ENCODE assay signal across 16 cellular contexts in genomic region chrX:153320502-153321184, GRCh38. TPM values are rescaled to one million over a fixed set of nuclear protein-coding genes. Genes with fewer than 3 reads are reported as not detected.
"Had no signal": no experiment of that assay in that cellular context is flagged by ENCODE, and none has a peak within 500 bp of the region (broad histone marks: within the 10 kb centered on the region; RNA-seq: fewer than 3 reads in every experiment).

No MANE protein-coding gene starts in this region.

RNA-seq across cellular contexts. Expression of gene PNMA6F, which starts 0.9 kb away (rescaled TPM):
- total RNA-seq: glomerular endothelial cell; heart left ventricle; left lobe of liver; lower leg skin; mammary epithelial cell; mesenteric fat pad; mononuclear cell; naive thymus-derived CD4-positive, alpha-beta T cell; omental fat pad; pulmonary artery endothelial cell; sigmoid colon; subcutaneous adipose tissue; thoracic aorta; transverse colon; ureter had no signal
- polyA plus RNA-seq: esophagus; heart left ventricle; mammary epithelial cell; naive thymus-derived CD4-positive, alpha-beta T cell; sigmoid colon had no signal
